18 cellular contexts compared by ENCODE assay signal in genomic region chr21:45509566-45510465, GRCh38. TPM values are rescaled to one million over a fixed set of nuclear protein-coding genes. Genes with fewer than 3 reads are reported as not detected.
DNase-seq lines count a peak whose midpoint lies in the region; ATAC-seq and TF ChIP-seq lines count a peak whose summit lies in the region.
"Had no signal": no experiment of that assay in that cellular context is flagged by ENCODE, and none has a peak within 500 bp of the region (broad histone marks: within the 10 kb centered on the region; RNA-seq: fewer than 3 reads in every experiment).

No MANE protein-coding gene starts in this region.

- ATAC-seq in right cardiac atrium: no peak
- ATAC-seq in sciatic nerve: no peak
- ATAC-seq in effector memory CD8-positive, alpha-beta T cell (replicated peaks): no peak

- no peak overlapping the region for H2BK5ac ChIP-seq in H9 (ENCODE audit: insufficient read length, low read length)

- peaks cover 7% of the 10 kb centered on the region; the same call in 1 of the 2 replicates for H3K27me3 Mint-ChIP-seq in H9 (ENCODE audit: low read depth)
- no peaks in the 10 kb centered on the region for H3K27me3 Mint-ChIP-seq in effector memory CD8-positive, alpha-beta T cell

- H2AFZ ChIP-seq in H9 (ENCODE audit: low read length): no peak overlapping the region
- H2AFZ ChIP-seq: parathyroid adenoma, PC-9 had no signal

- WGBS in H9 (ENCODE audit: extremely low coverage, insufficient read length, low lambda C conversion rate): no CpG with 5 or more reads among the region's 61 CpGs
- WGBS in right cardiac atrium: 94% methylated on average over 61 of the region's 61 CpGs

- H3K14ac ChIP-seq in H9 (ENCODE audit: insufficient read depth, low read length): no peak overlapping the region

- H3K4me3 Mint-ChIP-seq in H9: no peak overlapping the region
- H3K4me3 Mint-ChIP-seq in effector memory CD8-positive, alpha-beta T cell: no peak overlapping the region
- H3K4me3 Mint-ChIP-seq: dendritic cell treated with granulocyte-macrophage colony-stimulating factor and Interleukin-4, amounts not matched to agents 40 ng/mL and 50 ng/mL, for 4 days had no signal

- no peak overlapping the region for H4K8ac ChIP-seq in H9 (replicated peaks; ENCODE audit: insufficient read length, low read depth, low read length)

- H3K9me3 ChIP-seq in H9 (ENCODE audit: control insufficient read depth, low read depth, low read length): no peaks in the 10 kb centered on the region
- H3K9me3 ChIP-seq in right cardiac atrium (ENCODE audit: control insufficient read depth, low read length): no peaks in the 10 kb centered on the region
- H3K9me3 ChIP-seq: ascending aorta, BLaER1 had no signal

- H3K9me3 Mint-ChIP-seq in H9: no peaks in the 10 kb centered on the region
- H3K9me3 Mint-ChIP-seq in effector memory CD8-positive, alpha-beta T cell: no peaks in the 10 kb centered on the region
- H3K9me3 Mint-ChIP-seq: dendritic cell treated with granulocyte-macrophage colony-stimulating factor and Interleukin-4, amounts not matched to agents 40 ng/mL and 50 ng/mL, for 4 days had no signal

- H3K18ac ChIP-seq in H9 (ENCODE audit: insufficient read length, low read depth, low read length): no peak overlapping the region

- H3K27ac ChIP-seq in H9 (ENCODE audit: insufficient read length, low read depth, low read length) (no peak overlapping the region), VCaP (peak overlapping the region; percentile 100), right cardiac atrium (ENCODE audit: low read length) (no peak overlapping the region)
- H3K27ac ChIP-seq: ascending aorta, BLaER1, parathyroid adenoma, PC-9 had no signal

- no peak overlapping the region for H2BK120ac ChIP-seq in H9 (ENCODE audit: low read depth, low read length, poor library complexity, severe bottlenecking)

- H3K27ac Mint-ChIP-seq in H9: no peak overlapping the region
- H3K27ac Mint-ChIP-seq in effector memory CD8-positive, alpha-beta T cell: no peak overlapping the region
- H3K27ac Mint-ChIP-seq: dendritic cell treated with granulocyte-macrophage colony-stimulating factor and Interleukin-4, amounts not matched to agents 40 ng/mL and 50 ng/mL, for 4 days had no signal

- no peak overlapping the region for H4K5ac ChIP-seq in H9 (ENCODE audit: insufficient read length, low read depth, low read length)

- peaks cover 0 to 35% (median 29%) of the 10 kb centered on the region in 3 experiments; a peak in 6 of 7 replicates for H3K36me3 Mint-ChIP-seq in H9 (ENCODE audit: insufficient read depth in 1 of 3, low read depth in 3 of 3)
- peaks cover 2% of the 10 kb centered on the region for H3K36me3 Mint-ChIP-seq in effector memory CD8-positive, alpha-beta T cell (ENCODE audit: insufficient read depth)

- no peaks in the 10 kb centered on the region for H3K79me1 ChIP-seq in H9 (ENCODE audit: insufficient read depth, low read depth, low read length, poor library complexity, severe bottlenecking)

- H3K4me1 ChIP-seq in H9 (ENCODE audit: insufficient read depth, low read length): no peaks in the 10 kb centered on the region
- no peaks in the 10 kb centered on the region for H3K4me1 ChIP-seq in right cardiac atrium (ENCODE audit: control insufficient read depth, insufficient read depth, low read length)
- H3K4me1 ChIP-seq: ascending aorta, parathyroid adenoma had no signal

- H3K27me3 ChIP-seq in H9 (ENCODE audit: insufficient read depth, low read length) (no peaks in the 10 kb centered on the region), right cardiac atrium (ENCODE audit: control insufficient read depth, insufficient read depth) (no peaks in the 10 kb centered on the region)
- H3K27me3 ChIP-seq: ascending aorta, BLaER1 had no signal

- H3K23me2 ChIP-seq in H9 (ENCODE audit: insufficient read length, low read depth, low read length, poor library complexity, severe bottlenecking): no peaks in the 10 kb centered on the region

- H3K79me2 ChIP-seq in H9 (ENCODE audit: insufficient read depth, low read length): no peaks in the 10 kb centered on the region
- H3K79me2 ChIP-seq: parathyroid adenoma had no signal

- H3K4me2 ChIP-seq in H9 (ENCODE audit: insufficient read depth, insufficient read length, low read length): no peak overlapping the region
- H3K4me2 ChIP-seq: BLaER1, PC-9 had no signal

- no peak overlapping the region for H4K91ac ChIP-seq in H9 (ENCODE audit: insufficient read length, low read depth, low read length)

- H3K56ac ChIP-seq in H9 (ENCODE audit: insufficient read length, low read depth, low read length): no peak overlapping the region

- no peak overlapping the region for H2BK20ac ChIP-seq in H9 (ENCODE audit: low read depth, low read length, poor library complexity, severe bottlenecking)

- no peak overlapping the region for H3T11ph ChIP-seq in H9 (ENCODE audit: low read length)

- no peak overlapping the region for H3K9ac ChIP-seq in H9 (ENCODE audit: extremely low read depth, insufficient read length, low read length)
- H3K9ac ChIP-seq: BLaER1, parathyroid adenoma had no signal

- H2BK15ac ChIP-seq in H9 (ENCODE audit: low read depth, low read length): no peak overlapping the region

- no peak overlapping the region for H2BK12ac ChIP-seq in H9 (ENCODE audit: insufficient read length, low read depth, low read length)

- H3K4me3 ChIP-seq in right cardiac atrium (ENCODE audit: low read length): no peak overlapping the region
- H3K4me3 ChIP-seq: ascending aorta, BLaER1, PC-9 had no signal

- H2AK5ac ChIP-seq in H9 (ENCODE audit: insufficient read length, low read length): no peak overlapping the region

- no peaks in the 10 kb centered on the region for H4K20me1 ChIP-seq in H9 (ENCODE audit: control insufficient read depth, insufficient read depth, insufficient read length)

- peaks cover 0 to 4% of the 10 kb centered on the region in 2 experiments; a peak in 1 of 4 replicates for H3K4me1 Mint-ChIP-seq in H9
- no peaks in the 10 kb centered on the region for H3K4me1 Mint-ChIP-seq in effector memory CD8-positive, alpha-beta T cell (ENCODE audit: low read depth in 2 of 2)

- DNase-seq in H9: peak; percentile 61
- peak; percentile 12 to 51 (median 47) for DNase-seq in right cardiac atrium
- DNase-seq in sciatic nerve (ENCODE audit: low spot score): peak; percentile 58
- DNase-seq in kidney tubule cell (ENCODE audit: low spot score): no peak
- DNase-seq in NCI-H69 (lab: John Stamatoyannopoulos, UW): no peak
- no peak for DNase-seq in effector memory CD8-positive, alpha-beta T cell
- DNase-seq: activated effector memory CD4-positive, alpha-beta T cell treated with anti-CD3 and anti-CD28 coated beads, Interleukin-2, amount 50 U/mL, for 16 hours; DMS 273 treated with DMSO at 0.1 percent for 48 hours; NCI-H187 treated with DMSO at 0.1 percent for 48 hours; NCI-H524 treated with DMSO at 0.1 percent for 48 hours; PC-9; stimulated activated CD4-positive, alpha-beta T cell treated with anti-CD3 and anti-CD28 coated beads, Interleukin-15, amount 100 ng/mL, for 24 hours; SW 1271 had no signal

- TF ChIP-seq CTCF in H9 (conservative IDR thresholded peaks at IDR 0.05) (peak; percentile 46), VCaP (conservative IDR thresholded peaks at IDR 0.05) (peak; percentile 35; the same call in 1 of the 2 replicates)

- no peak overlapping the region for H3K4ac ChIP-seq in H9 (ENCODE audit: low read depth, low read length)

- intact Hi-C loops in right cardiac atrium (cut with DNase I) (no loop called here), sciatic nerve (cut with DNase I) (no loop called here)

- H3K23ac ChIP-seq in H9 (ENCODE audit: insufficient read length, low read depth, low read length): no peak overlapping the region

RNA-seq across cellular contexts. Expression of gene SLC19A1, which starts 32.4 kb away (rescaled TPM):
- total RNA-seq in H9 (2021): 31.4 and 32.4 TPM in 2 replicates
- 1 to 10 TPM; 2.3 to 5.0 (median 3.8) TPM for total RNA-seq in right cardiac atrium
- polyA plus RNA-seq in right cardiac atrium: 3.9 TPM
- 10.2 TPM for total RNA-seq in sciatic nerve

Comparison
In these comparisons a context has a peak if more than half of its experiments do, and no peak if none do; other contexts are left out.
1. DNase-seq: peak in H9 (single experiment), right cardiac atrium (3 of 3) and sciatic nerve (single experiment); none in kidney tubule cell (single experiment), NCI-H69 (single experiment) and effector memory CD8-positive, alpha-beta T cell (0 of 3).